Comparison of ENCODE assay signal across 9 cellular contexts in the genomic region with DNA sequence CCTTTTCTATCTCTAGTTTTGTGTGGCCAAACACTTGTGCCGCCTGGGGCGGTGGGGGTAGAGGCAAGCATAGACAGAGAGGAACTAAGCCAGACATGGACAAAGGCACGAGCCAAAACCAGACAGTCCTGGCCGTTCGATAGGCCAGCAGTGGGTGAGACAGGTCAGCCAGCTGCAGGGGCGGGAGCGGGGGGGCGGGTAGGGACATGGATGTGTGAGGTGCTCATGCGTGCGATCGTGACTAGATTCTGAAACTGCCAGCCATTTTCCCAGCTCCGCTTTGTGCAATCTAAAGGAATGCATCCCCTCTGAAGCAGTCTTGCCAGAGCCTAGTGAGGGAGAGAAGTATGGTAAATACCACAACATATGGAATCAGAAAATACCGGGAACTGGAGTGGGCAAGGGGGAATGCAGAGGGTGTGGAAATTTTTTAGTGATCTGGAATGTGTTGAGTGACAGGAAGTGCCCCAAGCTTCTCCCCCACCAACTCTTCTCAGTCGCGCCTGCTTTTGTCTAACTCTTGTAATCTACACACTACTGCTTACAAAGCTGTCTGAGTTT.
DNase-seq lines count a peak whose midpoint lies in the region; ATAC-seq, FAIRE-seq and TF ChIP-seq lines count a peak whose summit lies in the region.
"Had no signal": no experiment of that assay in that cellular context is flagged by ENCODE, and none has a peak within 500 bp of the region (broad histone marks: within the 10 kb centered on the region; RNA-seq: fewer than 3 reads in every experiment).

No MANE protein-coding gene starts in this region.

- H3K4me1 Mint-ChIP-seq in T-helper 17 cell = peaks cover 11% of the 10 kb centered on the region

- peak; percentile 46 for ATAC-seq in T-helper 17 cell
- ATAC-seq in gastrocnemius medialis = peak; percentile 68 to 73
- no peak for ATAC-seq in HG03439 (IDR thresholded peaks at IDR 0.05; ENCODE audit: unreplicated experiment)

- no peaks in the 10 kb centered on the region for H3K36me3 Mint-ChIP-seq in T-helper 17 cell (ENCODE audit: low read depth)

- FAIRE-seq in H54 (lab: Jason Lieb, UNC) = peak; percentile 91
- FAIRE-seq: islet of Langerhans had no signal

- H3K9me3 ChIP-seq in T-helper 17 cell (ENCODE audit: control insufficient read depth, low read length, poor library complexity, severe bottlenecking) (no peaks in the 10 kb centered on the region), breast epithelium (no peaks in the 10 kb centered on the region), iPS-20b (ENCODE audit: insufficient read depth, low read depth, low read length) (no peaks in the 10 kb centered on the region), gastrocnemius medialis (no peaks in the 10 kb centered on the region)

- in situ Hi-C loops in gastrocnemius medialis (cut with MboI; ENCODE audit: low sequenced_read_pairs in 4 of 4) = no loop called here

- peak overlapping the region; percentile 75 to 86 for H3K27ac ChIP-seq in breast epithelium
- H3K27ac ChIP-seq in iPS-20b (ENCODE audit: low read length) = peak overlapping the region; percentile 11
- peak overlapping the region; percentile 80 to 84 (median 82) for H3K27ac ChIP-seq in gastrocnemius medialis

- H3K27me3 ChIP-seq in breast epithelium (no peaks in the 10 kb centered on the region), iPS-20b (ENCODE audit: insufficient read depth, low read length) (no peaks in the 10 kb centered on the region), gastrocnemius medialis (no peaks in the 10 kb centered on the region)

- peak overlapping the region; percentile 89 for H3K4me3 Mint-ChIP-seq in T-helper 17 cell

- H3K4me1 ChIP-seq in breast epithelium (no peaks in the 10 kb centered on the region), iPS-20b (ENCODE audit: insufficient read depth, low read length) (peaks cover 35% of the 10 kb centered on the region), gastrocnemius medialis (peaks cover 55% of the 10 kb centered on the region in 2 donors)

- no peak overlapping the region for H3K27ac Mint-ChIP-seq in T-helper 17 cell

- peak overlapping the region; percentile 77 for H3K9ac ChIP-seq in iPS-20b (ENCODE audit: low read depth, low read length)

- TF ChIP-seq CTCF in breast epithelium (IDR thresholded peaks at IDR 0.05) = no peak
- no peak for TF ChIP-seq CTCF in gastrocnemius medialis (IDR thresholded peaks at IDR 0.05 in 4 of 5, conservative IDR thresholded peaks at IDR 0.05 in 1 of 5)

- intact Hi-C loops in breast epithelium (cut with DNase I; ENCODE audit: low total_unique reads) (no loop called here), gastrocnemius medialis (cut with DNase I; ENCODE audit: low total_unique reads) (loop anchor here (5.0 to 10.0 kb wide), 2 partner anchors 53 to 206 kb away; a partner anchor contains a TSS)

- peak; percentile 96 for DNase-seq in DMS53 (lab: John Stamatoyannopoulos, UW)
- peak; percentile 72 for DNase-seq in H54 (ENCODE audit: insufficient read length, low spot score)
- peak; percentile 82 for DNase-seq in NCI-H1092 treated with DMSO at 0.1 percent for 48 hours (lab: John Stamatoyannopoulos, UW)
- no peak for DNase-seq in T-helper 17 cell
- peak; percentile 64 to 72 for DNase-seq in breast epithelium (ENCODE audit: low spot score in 2 of 2)
- peak; percentile 69 to 85 for DNase-seq in gastrocnemius medialis

- TF ChIP-seq POLR2A in H54 (IDR thresholded peaks at IDR 0.05; ENCODE audit: low read depth, low read length) (peak; percentile 36; the same call in 1 of the 2 replicates), breast epithelium (IDR thresholded peaks at IDR 0.05) (no peak), gastrocnemius medialis (IDR thresholded peaks at IDR 0.05) (no peak)

- H3K27me3 Mint-ChIP-seq in T-helper 17 cell = peaks cover 34% of the 10 kb centered on the region

- H3K36me3 ChIP-seq in breast epithelium = no peaks in the 10 kb centered on the region
- no peaks in the 10 kb centered on the region for H3K36me3 ChIP-seq in iPS-20b (ENCODE audit: insufficient read depth, low read depth, low read length)
- no peaks in the 10 kb centered on the region for H3K36me3 ChIP-seq in gastrocnemius medialis

- peak overlapping the region; percentile 44 to 75 (median 58) for H3K4me3 ChIP-seq in breast epithelium
- H3K4me3 ChIP-seq in iPS-20b (ENCODE audit: low read length) = peak overlapping the region; percentile 75
- peak overlapping the region; percentile 47 to 70 (median 60) for H3K4me3 ChIP-seq in gastrocnemius medialis

Comparison
In these comparisons a context has a peak if more than half of its experiments do, and no peak if none do; other contexts are left out.
1. DNase-seq: peak in DMS53 (single experiment), H54 (single experiment), NCI-H1092 treated with DMSO at 0.1 percent for 48 hours (single experiment), breast epithelium (2 of 2) and gastrocnemius medialis (2 of 2); none in T-helper 17 cell (0 of 3).
2. H3K27ac ChIP-seq: peak in every context shown above with its lines; median percentile 82 in gastrocnemius medialis; 80 in breast epithelium; 11 in iPS-20b.
3. Peak in every context shown above with its lines, with median percentiles within 50 percentile points of each other: H3K4me3 ChIP-seq.